ENCODE assay signal across 1 cellular context in the genomic region with DNA sequence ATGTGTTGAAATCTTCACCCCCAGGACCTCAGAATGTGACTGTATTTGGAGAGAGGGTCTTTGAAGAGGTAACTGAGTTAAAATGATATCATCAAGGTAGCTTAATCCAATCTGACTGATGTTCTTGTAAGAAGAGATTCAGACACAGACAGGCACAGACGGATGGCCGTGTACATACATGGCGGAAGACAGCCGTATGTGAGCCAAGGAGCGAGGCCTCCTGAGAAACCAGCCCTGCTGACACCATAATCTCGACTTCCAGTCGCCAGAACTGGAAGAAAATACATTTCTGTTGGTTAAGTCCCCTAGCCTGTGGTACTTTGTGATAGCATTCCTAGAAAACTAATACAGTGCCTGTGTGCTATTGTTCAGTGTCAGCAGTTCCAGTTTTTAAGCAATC.
TF ChIP-seq lines count a peak whose summit lies in the region.

No MANE protein-coding gene starts in this region.

TF ChIP-seq in IMR-90, 13 proteins besides CTCF, POLR2A, EP300 and RAD21 (continued from another document):
- TF ChIP-seq, protein P1, sequence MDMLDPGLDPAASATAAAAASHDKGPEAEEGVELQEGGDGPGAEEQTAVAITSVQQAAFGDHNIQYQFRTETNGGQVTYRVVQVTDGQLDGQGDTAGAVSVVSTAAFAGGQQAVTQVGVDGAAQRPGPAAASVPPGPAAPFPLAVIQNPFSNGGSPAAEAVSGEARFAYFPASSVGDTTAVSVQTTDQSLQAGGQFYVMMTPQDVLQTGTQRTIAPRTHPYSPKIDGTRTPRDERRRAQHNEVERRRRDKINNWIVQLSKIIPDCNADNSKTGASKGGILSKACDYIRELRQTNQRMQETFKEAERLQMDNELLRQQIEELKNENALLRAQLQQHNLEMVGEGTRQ (IDR thresholded peaks at IDR 0.05; ENCODE audit: low read depth, low read length) = no peak
- no peak for TF ChIP-seq CEBPB (IDR thresholded peaks at IDR 0.05; ENCODE audit: low read depth, low read length)
- no peak for TF ChIP-seq RCOR1 (IDR thresholded peaks at IDR 0.05; ENCODE audit: insufficient replicate concordance, low read length)
- no peak for TF ChIP-seq MAFK (IDR thresholded peaks at IDR 0.05; ENCODE audit: low read depth, low read length)
- TF ChIP-seq, protein P2, sequence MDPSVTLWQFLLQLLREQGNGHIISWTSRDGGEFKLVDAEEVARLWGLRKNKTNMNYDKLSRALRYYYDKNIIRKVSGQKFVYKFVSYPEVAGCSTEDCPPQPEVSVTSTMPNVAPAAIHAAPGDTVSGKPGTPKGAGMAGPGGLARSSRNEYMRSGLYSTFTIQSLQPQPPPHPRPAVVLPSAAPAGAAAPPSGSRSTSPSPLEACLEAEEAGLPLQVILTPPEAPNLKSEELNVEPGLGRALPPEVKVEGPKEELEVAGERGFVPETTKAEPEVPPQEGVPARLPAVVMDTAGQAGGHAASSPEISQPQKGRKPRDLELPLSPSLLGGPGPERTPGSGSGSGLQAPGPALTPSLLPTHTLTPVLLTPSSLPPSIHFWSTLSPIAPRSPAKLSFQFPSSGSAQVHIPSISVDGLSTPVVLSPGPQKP (IDR thresholded peaks at IDR 0.05; ENCODE audit: borderline replicate concordance, low read depth, low read length) = no peak
- no peak for TF ChIP-seq MXI1 (IDR thresholded peaks at IDR 0.05; ENCODE audit: borderline replicate concordance, low read depth, low read length)
